Comparison of ENCODE assay signal across 26 cellular contexts in the genomic region with DNA sequence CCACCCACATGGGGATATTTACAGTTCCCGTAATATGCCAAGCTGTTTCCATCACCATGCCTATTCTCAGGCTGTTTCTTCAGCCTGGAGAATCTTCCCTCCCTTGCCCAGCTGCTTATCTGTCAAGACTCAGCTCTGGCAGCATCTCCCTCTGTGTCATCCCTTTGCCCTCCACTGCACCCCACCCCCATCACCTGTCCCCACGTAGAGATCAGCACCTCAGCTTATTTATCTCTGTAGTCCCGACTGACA. TPM values are rescaled to one million over a fixed set of nuclear protein-coding genes. Genes with fewer than 3 reads are reported as not detected.
A peak's percentile ranks its signal among the peaks of the same experiment; 100 is the strongest.
DNase-seq lines count a peak whose midpoint lies in the region; ATAC-seq and TF ChIP-seq lines count a peak whose summit lies in the region.
"Had no signal": no experiment of that assay in that cellular context is flagged by ENCODE, and none has a peak within 500 bp of the region (broad histone marks: within the 10 kb centered on the region; RNA-seq: fewer than 3 reads in every experiment).

No MANE protein-coding gene starts in this region.

- peak overlapping the region; percentile 65; the same call in 1 of the 2 replicates for H3K4ac ChIP-seq in IMR-90 (ENCODE audit: low read depth, low read length)

- H3K9me3 Mint-ChIP-seq in activated T-helper 17 cell treated with anti-CD3 and anti-CD28 coated beads, Interleukin-2, amount 50 U/mL, for 72 hours: no peaks in the 10 kb centered on the region
- peaks cover 3% of the 10 kb centered on the region for H3K9me3 Mint-ChIP-seq in neural crest cell
- H3K9me3 Mint-ChIP-seq in osteocyte (ENCODE audit: unreplicated experiment): no peaks in the 10 kb centered on the region
- H3K9me3 Mint-ChIP-seq: CD14-positive monocyte; CD8-positive, alpha-beta memory T cell; IgD-negative memory B cell had no signal

- H3K36me3 Mint-ChIP-seq in activated T-helper 17 cell treated with anti-CD3 and anti-CD28 coated beads, Interleukin-2, amount 50 U/mL, for 72 hours (ENCODE audit: low read depth): peaks cover 15% of the 10 kb centered on the region
- H3K36me3 Mint-ChIP-seq in neural crest cell (ENCODE audit: low read depth): no peaks in the 10 kb centered on the region
- no peaks in the 10 kb centered on the region for H3K36me3 Mint-ChIP-seq in osteocyte (ENCODE audit: unreplicated experiment)
- H3K36me3 Mint-ChIP-seq: IgD-negative memory B cell had no signal

- peak overlapping the region; percentile 87; the same call in 2 of the 3 replicates for H2BK15ac ChIP-seq in IMR-90 (ENCODE audit: low read depth, low read length)

- H3K4me3 ChIP-seq in IMR-90 (ENCODE audit: insufficient read depth, low read depth, low read length) (no peak overlapping the region), vagina (no peak overlapping the region), H7 (ENCODE audit: insufficient read depth, low read depth, low read length) (no peak overlapping the region)
- H3K4me3 ChIP-seq: GM12878, GM23248, HAP-1 had no signal

- no peak overlapping the region; the same call in 1 of the 2 replicates for H3K18ac ChIP-seq in IMR-90 (ENCODE audit: low read depth, low read length)

- H4K20me1 ChIP-seq in IMR-90 (ENCODE audit: insufficient read depth, low read length): peaks cover 9% of the 10 kb centered on the region

- H3K4me3 Mint-ChIP-seq in activated T-helper 17 cell treated with anti-CD3 and anti-CD28 coated beads, Interleukin-2, amount 50 U/mL, for 72 hours: no peak overlapping the region
- no peak overlapping the region for H3K4me3 Mint-ChIP-seq in neural crest cell
- no peak overlapping the region for H3K4me3 Mint-ChIP-seq in osteocyte (ENCODE audit: unreplicated experiment)
- H3K4me3 Mint-ChIP-seq: CD14-positive monocyte; CD8-positive, alpha-beta memory T cell; IgD-negative memory B cell had no signal

- H3K36me3 ChIP-seq in IMR-90 (ENCODE audit: control insufficient read depth, insufficient read depth, low read length) (no peaks in the 10 kb centered on the region), vagina (no peaks in the 10 kb centered on the region), H7 (replicated peaks; ENCODE audit: control insufficient read depth, insufficient read depth, low read length) (no peaks in the 10 kb centered on the region)
- H3K36me3 ChIP-seq: BE2C, HAP-1 had no signal

- CTCF ChIA-PET in IMR-90 (lab: Yijun Ruan, JAX): interaction anchor here (1.2 to 1.4 kb wide), 3 partner anchors 189 to 348 kb away, joined by 4 to 8 read pairs (median 4); no protein-coding TSS in a partner anchor

- BruUV-seq in IMR-90 (replicated peaks; lab: Mats Ljungman, UMichigan): no TSS peak

- no peak overlapping the region for H3K23ac ChIP-seq in IMR-90 (ENCODE audit: low read depth, low read length)

- H3K9ac ChIP-seq in IMR-90 (ENCODE audit: low read depth, low read length): no peak overlapping the region
- H3K9ac ChIP-seq: GM23248, KMS-11 had no signal

- peaks cover 0 to 10% of the 10 kb centered on the region in 2 experiments; a peak in 2 of 4 replicates for H3K79me1 ChIP-seq in IMR-90 (ENCODE audit: low read depth in 1 of 2, low read length in 2 of 2)

- POLR2A ChIA-PET in IMR-90 (lab: Charles Lee; ENCODE audit: unreplicated experiment): no interaction called here

- intact Hi-C loops in IMR-90 (cut with micrococcal nuclease): loop anchor here (5.0 kb wide), 1 partner anchor 49 kb away; no protein-coding TSS in a partner anchor
- intact Hi-C loops in vagina (cut with DNase I): loop anchor here (5.0 to 10.0 kb wide), 3 partner anchors 69 to 346 kb away; partner anchors contain the start of gene CSF1

- no peak for TF ChIP-seq CTCF in IMR-90 (conservative IDR thresholded peaks at IDR 0.05; ENCODE audit: low read depth, low read length)
- no peak for TF ChIP-seq CTCF in neural crest cell (conservative IDR thresholded peaks at IDR 0.05)
- no peak for TF ChIP-seq CTCF in vagina (IDR thresholded peaks at IDR 0.05)
- TF ChIP-seq CTCF in osteocyte (IDR thresholded peaks at IDR 0.05): no peak

- H2AK9ac ChIP-seq in IMR-90 (replicated peaks; ENCODE audit: low read depth, low read length, poor library complexity): peak overlapping the region; percentile 6

- no peak for TF ChIP-seq RAD21 in IMR-90 (IDR thresholded peaks at IDR 0.05; ENCODE audit: low read length)

- H4K8ac ChIP-seq in IMR-90 (ENCODE audit: low read depth in 2 of 2, low read length in 2 of 2): no peak overlapping the region

- TF ChIP-seq POLR2A in IMR-90 (IDR thresholded peaks at IDR 0.05; ENCODE audit: low read depth, low read length) (no peak), vagina (IDR thresholded peaks at IDR 0.05) (no peak)

- peak overlapping the region; percentile 70 for H2BK20ac ChIP-seq in IMR-90 (ENCODE audit: low read depth, low read length)

- H3K9me1 ChIP-seq in IMR-90 (ENCODE audit: insufficient read depth, low read length): peaks cover 23% of the 10 kb centered on the region

- H3K4me2 ChIP-seq in IMR-90 (ENCODE audit: low read depth, low read length): no peak overlapping the region

- H3K27me3 ChIP-seq in IMR-90 (ENCODE audit: control insufficient read depth, insufficient read depth, low read length) (no peaks in the 10 kb centered on the region), vagina (no peaks in the 10 kb centered on the region), H7 (ENCODE audit: control insufficient read depth, insufficient read depth, low read length) (peaks cover 2% of the 10 kb centered on the region; the same call in 1 of the 2 replicates)
- H3K27me3 ChIP-seq: BE2C had no signal

- H3K9me3 ChIP-seq in IMR-90 (ENCODE audit: control insufficient read depth, insufficient read depth, low read length) (peaks cover 10% of the 10 kb centered on the region), vagina (no peaks in the 10 kb centered on the region)
- H3K9me3 ChIP-seq: BE2C, HAP-1 had no signal

- peak overlapping the region; percentile 50 for H4K91ac ChIP-seq in IMR-90 (ENCODE audit: insufficient read depth, low read depth, low read length)

- H3K4me1 Mint-ChIP-seq in activated T-helper 17 cell treated with anti-CD3 and anti-CD28 coated beads, Interleukin-2, amount 50 U/mL, for 72 hours: peaks cover 7% of the 10 kb centered on the region
- H3K4me1 Mint-ChIP-seq in neural crest cell (peaks cover 30% of the 10 kb centered on the region), osteocyte (ENCODE audit: unreplicated experiment) (peaks cover 60% of the 10 kb centered on the region)

- no peak overlapping the region for H4K5ac ChIP-seq in IMR-90 (ENCODE audit: low read depth, low read length)

- dilution Hi-C loops in IMR-90 (cut with HindIII; ENCODE audit: low sequenced_read_pairs, unreplicated experiment): no loop called here

- no peak overlapping the region for H3K56ac ChIP-seq in IMR-90 (ENCODE audit: extremely low read depth, insufficient read depth, low read length)

- 100% methylated on average over 1 of the region's 3 CpGs; no CpG with 5 or more reads in 1 of the 2 experiments for WGBS in IMR-90 (ENCODE audit: extremely low coverage in 2 of 2, insufficient read length in 1 of 2), 2 experiments

- DNase-seq in IMR-90: no peak
- DNase-seq in neural crest cell (ENCODE audit: low read depth, low spot score): no peak
- no peak for DNase-seq in vagina (ENCODE audit: extremely low spot score in 2 of 2)
- DNase-seq in H7: no peak
- DNase-seq in osteocyte (ENCODE audit: extremely low spot score, unreplicated experiment): no peak
- no peak for DNase-seq in iPS-NIHi11 (ENCODE audit: low spot score)
- DNase-seq: BE2C; CD8-positive, alpha-beta memory T cell; DMS 273 treated with DMSO at 0.1 percent for 48 hours; DMS79; EL; GDM1; GM23248; NCI-H1048; NCI-H1694; NCI-H2029 treated with DMSO at 0.1 percent for 48 hours; NCI-H446 treated with DMSO at 0.1 percent for 48 hours; NK-92 treated with Interleukin-12 subunit alpha and Interleukin-12 subunit beta, amount 100 ng/mL, for 24 hours; SHP77 had no signal

- H3K14ac ChIP-seq in IMR-90 (replicated peaks; ENCODE audit: low read depth, low read length): no peak overlapping the region

- no peak for ATAC-seq in IMR-90 (ENCODE audit: low read depth)
- ATAC-seq in activated T-helper 17 cell treated with anti-CD3 and anti-CD28 coated beads, Interleukin-2, amount 50 U/mL, for 72 hours (replicated peaks): no peak
- ATAC-seq: GM12878 had no signal

- H3K27ac ChIP-seq in IMR-90 (ENCODE audit: insufficient read depth, low read length) (no peak overlapping the region), vagina (peak overlapping the region; percentile 55)
- H3K27ac ChIP-seq: GM23248, KMS-11, RWPE1 had no signal

- H3K4me1 ChIP-seq in IMR-90 (ENCODE audit: control insufficient read depth, insufficient read depth, low read length): peaks cover 29% of the 10 kb centered on the region
- peaks cover 64% of the 10 kb centered on the region for H3K4me1 ChIP-seq in vagina

- H2AK5ac ChIP-seq in IMR-90 (ENCODE audit: low read depth, low read length): peak overlapping the region; percentile 81; the same call in 1 of the 2 replicates

- no peak overlapping the region for H2BK5ac ChIP-seq in IMR-90 (ENCODE audit: low read depth, low read length, poor library complexity, severe bottlenecking)

- no peak overlapping the region for H2AFZ ChIP-seq in IMR-90 (replicated peaks; ENCODE audit: low read length, poor library complexity)
- H2AFZ ChIP-seq: GM23248 had no signal

- in situ Hi-C loops in IMR-90 (cut with MboI; ENCODE audit: low sequenced_read_pairs): loop anchor here (5.0 kb wide), 1 partner anchor 339 kb away; no protein-coding TSS in a partner anchor

- H3K27ac Mint-ChIP-seq in activated T-helper 17 cell treated with anti-CD3 and anti-CD28 coated beads, Interleukin-2, amount 50 U/mL, for 72 hours: peak overlapping the region; percentile 43
- H3K27ac Mint-ChIP-seq in neural crest cell (ENCODE audit: unreplicated experiment): peak overlapping the region; percentile 36
- no peak overlapping the region for H3K27ac Mint-ChIP-seq in osteocyte (ENCODE audit: unreplicated experiment)
- H3K27ac Mint-ChIP-seq: IgD-negative memory B cell had no signal

- peaks cover 12% of the 10 kb centered on the region for H3K27me3 Mint-ChIP-seq in activated T-helper 17 cell treated with anti-CD3 and anti-CD28 coated beads, Interleukin-2, amount 50 U/mL, for 72 hours
- H3K27me3 Mint-ChIP-seq in neural crest cell (ENCODE audit: low read depth) (no peaks in the 10 kb centered on the region), osteocyte (ENCODE audit: unreplicated experiment) (no peaks in the 10 kb centered on the region)

- H2BK120ac ChIP-seq in IMR-90 (ENCODE audit: low read depth, low read length): peak overlapping the region; percentile 76

RNA-seq across cellular contexts. Expression of gene AHCYL1, which starts 3.5 kb away (rescaled TPM):
- total RNA-seq in IMR-90 (2012; rRNA removed) (73.9 and 76.0 TPM in 2 replicates), neural crest cell (90.1 and 94.0 TPM in 2 replicates), vagina (75.6 TPM), osteocyte (77.0 and 79.3 TPM in 2 replicates)
- polyA plus RNA-seq in IMR-90 (2012; rRNA removed): 63.9 and 75.1 TPM in 2 replicates
- polyA plus RNA-seq in IMR-90 (2012; cell fraction: cytosol; rRNA removed): 25.3 and 33.6 TPM in 2 replicates
- 45.6 and 132 TPM in 2 replicates for polyA plus RNA-seq in IMR-90 (2012; cell fraction: nucleus; rRNA removed; ENCODE audit: low replicate concordance)
- total RNA-seq in activated T-helper 17 cell treated with anti-CD3 and anti-CD28 coated beads, Interleukin-2, amount 50 U/mL, for 72 hours: 10 to 100 TPM; 60.1 to 80.8 TPM
- total RNA-seq in H7 (2014; rRNA removed; shearing (Covaris generic)): 49.1 and 54.3 TPM in 2 replicates

RNA-seq across cellular contexts. Expression of gene STRIP1, which starts 53.4 kb away (rescaled TPM):
- total RNA-seq in IMR-90 (2012; rRNA removed) (31.4 and 33.5 TPM in 2 replicates), neural crest cell (69.1 and 71.0 TPM in 2 replicates), vagina (40.8 TPM), osteocyte (55.7 and 55.8 TPM in 2 replicates)
- polyA plus RNA-seq in IMR-90 (2012; rRNA removed): 28.6 and 30.4 TPM in 2 replicates
- 13.7 and 17.1 TPM in 2 replicates for polyA plus RNA-seq in IMR-90 (2012; cell fraction: cytosol; rRNA removed)
- 82.7 and 95.7 TPM in 2 replicates for polyA plus RNA-seq in IMR-90 (2012; cell fraction: nucleus; rRNA removed; ENCODE audit: low replicate concordance)
- 10 to 100 TPM; 21.4 to 31.1 TPM for total RNA-seq in activated T-helper 17 cell treated with anti-CD3 and anti-CD28 coated beads, Interleukin-2, amount 50 U/mL, for 72 hours
- total RNA-seq in H7 (2014; rRNA removed; shearing (Covaris generic)): 55.6 and 65.8 TPM in 2 replicates
